ENCODE assay signal across 1 cellular context in genomic region chr21:37450385-37451044, GRCh38.
TF ChIP-seq lines count a peak whose summit lies in the region.

No MANE protein-coding gene starts in this region.

TF ChIP-seq in K562, 482 proteins besides CTCF, POLR2A, EP300 and RAD21 (continued from another document):
- TF ChIP-seq FOXK2 (conservative IDR thresholded peaks at IDR 0.05 in 1 of 2, IDR thresholded peaks at IDR 0.05 in 1 of 2; ENCODE audit: low read depth in 2 of 2), result peak; percentile 75 to 81; a peak in 3 of 4 replicates
- TF ChIP-seq REST (CRISPR knock-in tag; IDR thresholded peaks at IDR 0.05; ENCODE audit: low read depth), result no peak
- peak; percentile 91 for TF ChIP-seq C11orf30 (IDR thresholded peaks at IDR 0.05; ENCODE audit: low read depth)
- TF ChIP-seq TRIM28 (IDR thresholded peaks at IDR 0.05), result peak; percentile 21; the same call in 1 of the 2 replicates
- peak; percentile 55 for TF ChIP-seq PRDM10 (IDR thresholded peaks at IDR 0.05; ENCODE audit: partially characterized antibody)
- 0 out of 2 replicates have a peak, but pooled peaks have one; percentile 39 for TF ChIP-seq ZNF395 (CRISPR knock-in tag; IDR thresholded peaks at IDR 0.05)
- TF ChIP-seq TCF3 (CRISPR knock-in tag; IDR thresholded peaks at IDR 0.05), result peak; percentile 78
- TF ChIP-seq HIVEP1 (CRISPR knock-in tag; IDR thresholded peaks at IDR 0.05), result no peak
- TF ChIP-seq ATF1 (CRISPR knock-in tag; IDR thresholded peaks at IDR 0.05), result no peak
- TF ChIP-seq ATF1 (tag; IDR thresholded peaks at IDR 0.05), result 0 out of 2 replicates have a peak, but pooled peaks have one; percentile 18
- peak; percentile 68; the same call in 1 of the 2 replicates for TF ChIP-seq MYC (IDR thresholded peaks at IDR 0.05; ENCODE audit: low read depth, low read length)
- TF ChIP-seq MYC (CRISPR knock-in tag; IDR thresholded peaks at IDR 0.05; ENCODE audit: borderline replicate concordance, low read depth), result no peak
- peak; percentile 85 to 93 for TF ChIP-seq MNT (conservative IDR thresholded peaks at IDR 0.05)
- peak; percentile 58 for TF ChIP-seq NCOR1 (IDR thresholded peaks at IDR 0.05)
- peak; percentile 21; the same call in 1 of the 2 replicates for TF ChIP-seq ATF7 (IDR thresholded peaks at IDR 0.05)
TF ChIP-seq in K562: peak in this region for 46.
